ENCODE assay signal across 23 cellular contexts in the genomic region with DNA sequence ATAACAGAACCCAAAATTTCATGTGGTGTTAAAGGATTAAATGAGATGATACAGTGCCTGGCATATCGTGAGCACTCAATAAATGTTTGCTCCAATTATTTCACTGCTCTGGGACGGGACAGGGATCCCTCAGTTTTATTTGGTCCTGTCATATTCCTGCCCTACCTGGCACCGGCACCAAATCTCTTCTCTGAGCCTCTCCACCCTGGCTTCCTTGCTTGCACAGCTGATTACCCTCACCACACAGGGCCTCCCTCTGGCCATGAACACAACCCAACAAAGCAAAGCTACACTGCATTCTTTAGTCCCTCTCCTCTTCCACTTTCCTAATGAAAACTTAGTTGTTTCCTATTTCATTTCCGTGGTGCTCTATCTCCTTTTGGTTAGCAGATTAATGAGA.
"Had no signal": no experiment of that assay in that cellular context is flagged by ENCODE, and none has a peak within 500 bp of the region (broad histone marks: within the 10 kb centered on the region; RNA-seq: fewer than 3 reads in every experiment).

No MANE protein-coding gene starts in this region.

- DNase-seq: dorsolateral prefrontal cortex; effector CD4-positive, alpha-beta T cell; foreskin fibroblast; hypothalamus; immature natural killer cell; islet precursor cell; kidney glomerular epithelial cell; left colon; natural killer cell; occipital lobe; ovary; psoas muscle; stimulated activated CD4-positive, alpha-beta T cell treated with anti-CD3 and anti-CD28 coated beads, Interleukin-2, amount 100 ng/mL, for 24 hours; stimulated activated CD4-positive, alpha-beta T cell treated with anti-CD3 and anti-CD28 coated beads, Interleukin-4, amount 100 ng/mL, for 24 hours; stimulated activated naive CD8-positive, alpha-beta T cell treated with anti-CD3 and anti-CD28 coated beads, Interleukin-15, amount 100 ng/mL, for 72 hours; transverse colon; upper lobe of right lung; uterus had no signal

- ATAC-seq: esophagus mucosa; gastroesophageal sphincter; left colon; natural killer cell; sciatic nerve; stimulated activated memory B cell treated with anti-CD40 and anti-IgM and Interleukin-4, amounts not matched to agents 10 μg/mL and 1 μg/mL and 100 μg/mL, for 72 hours; stimulated activated naive CD8-positive, alpha-beta T cell treated with anti-CD3 and anti-CD28 coated beads, Interleukin-15, amount 100 ng/mL, for 72 hours; upper lobe of right lung had no signal

- H3K27ac Mint-ChIP-seq: memory B cell; stimulated activated memory B cell treated with anti-CD40 and anti-IgM and Interleukin-4, amounts not matched to agents 10 μg/mL and 1 μg/mL and 100 μg/mL, for 72 hours; stimulated activated naive CD8-positive, alpha-beta T cell treated with anti-CD3 and anti-CD28 coated beads, Interleukin-15, amount 100 ng/mL, for 72 hours had no signal

- H3K4me3 Mint-ChIP-seq: memory B cell; natural killer cell; stimulated activated memory B cell treated with anti-CD40 and anti-IgM and Interleukin-4, amounts not matched to agents 10 μg/mL and 1 μg/mL and 100 μg/mL, for 72 hours; stimulated activated naive CD8-positive, alpha-beta T cell treated with anti-CD3 and anti-CD28 coated beads, Interleukin-15, amount 100 ng/mL, for 72 hours had no signal
